In the genomic region with DNA sequence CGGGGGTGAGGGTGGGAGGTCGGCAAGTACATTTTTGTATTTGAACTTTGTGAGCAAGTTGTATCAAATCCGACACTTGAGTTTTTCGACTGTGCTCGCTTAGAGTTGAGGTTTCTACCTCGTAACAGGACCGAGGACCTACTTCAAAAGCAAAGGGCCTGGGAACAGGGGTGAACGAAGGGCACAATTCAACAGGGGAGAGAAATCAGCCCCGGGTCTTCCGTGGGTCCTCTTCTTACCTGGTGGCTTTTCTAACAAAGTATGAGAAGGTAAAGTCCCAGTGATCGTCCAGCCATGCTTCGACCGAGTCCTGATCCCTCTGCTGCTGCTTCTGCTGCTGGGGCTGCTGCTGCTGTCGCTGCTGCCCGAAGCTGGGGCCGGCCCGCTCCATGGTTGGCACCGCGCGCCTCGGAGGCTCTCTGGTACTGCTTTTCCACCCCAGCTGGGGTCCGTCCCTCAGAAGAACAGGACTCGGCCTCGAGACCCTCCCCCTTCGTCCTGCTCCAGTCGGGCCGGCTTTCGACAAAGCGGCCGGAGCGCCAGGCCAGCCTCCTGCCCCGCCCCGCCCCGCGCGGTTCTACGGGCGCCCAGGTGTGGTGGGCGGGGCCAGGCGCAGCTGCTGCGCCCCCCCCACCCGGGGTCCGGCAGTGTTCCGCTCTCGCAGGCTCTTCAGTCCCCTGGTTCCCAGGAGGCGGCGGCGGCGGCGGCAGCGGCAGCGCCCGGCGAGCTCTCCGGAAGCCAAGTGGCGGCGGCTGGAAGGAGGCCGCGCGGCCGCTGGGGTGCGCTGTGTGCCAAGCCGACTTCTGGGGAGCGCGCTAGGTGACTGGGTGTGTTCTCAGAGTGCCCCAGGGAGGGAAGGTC, we compare ENCODE assay signal across 9 cellular contexts. TPM values are rescaled to one million over a fixed set of nuclear protein-coding genes. Genes with fewer than 3 reads are reported as not detected.
DNase-seq lines count a peak whose midpoint lies in the region; ATAC-seq and TF ChIP-seq lines count a peak whose summit lies in the region.
"Had no signal": no experiment of that assay in that cellular context is flagged by ENCODE, and none has a peak within 500 bp of the region (broad histone marks: within the 10 kb centered on the region; RNA-seq: fewer than 3 reads in every experiment).

A gene (minus strand): TSS at position 524 of the 861 bp plus-strand sequence. CDS start 133 bp downstream, at position 391.

- ATAC-seq in GM18519 (IDR thresholded peaks at IDR 0.05; ENCODE audit: low FRiP score, unreplicated experiment) (peak; percentile 90), HG03060 (IDR thresholded peaks at IDR 0.05; ENCODE audit: low read depth, unreplicated experiment) (peak; percentile 85), WTC11 (peak; percentile 82)

- POLR2A ChIA-PET in WTC11 (lab: Charles Lee) = interaction anchor here (0.6 to 1.4 kb wide), 4 partner anchors 13 to 438 kb away, joined by 3 to 5 read pairs (median 4); a partner anchor contains a TSS

- TF ChIP-seq CTCF in 22Rv1 (IDR thresholded peaks at IDR 0.05) = peak; percentile 94
- TF ChIP-seq CTCF in WTC11 (IDR thresholded peaks at IDR 0.05) = peak; percentile 61

- H3K9me3 Mint-ChIP-seq in WTC11 = no peaks in the 10 kb centered on the region

- peak within 1 kb of the TSS; percentile 94 for H3K4me3 Mint-ChIP-seq in WTC11

- DNase-seq in NCI-H2107 treated with DMSO at 0.1 percent for 48 hours (lab: John Stamatoyannopoulos, UW; ENCODE audit: unreplicated experiment) (peak; percentile 36), WTC11 (ENCODE audit: low spot score) (peak; percentile 93), islet precursor cell (peak; percentile 98)
- DNase-seq in central memory CD4-positive, alpha-beta T cell = peak; percentile 66
- DNase-seq in stimulated activated CD4-positive, alpha-beta T cell treated with anti-CD3 and anti-CD28 coated beads, Interleukin-12 subunit alpha, Interleukin-12 subunit beta, amount 100 ng/mL, for 24 hours (ENCODE audit: low read depth in 2 of 2) = peak; percentile 59 to 67
- DNase-seq: DND-41 had no signal

- peak within 1 kb of the TSS; percentile 87 for H3K27ac ChIP-seq in 22Rv1

- H3K36me3 Mint-ChIP-seq in WTC11 = no peaks in the 10 kb centered on the region

- H3K27ac Mint-ChIP-seq in WTC11 = peak within 1 kb of the TSS; percentile 95

- H3K27me3 Mint-ChIP-seq in WTC11 (ENCODE audit: low read depth) = no peaks in the 10 kb centered on the region; the same call in 1 of the 2 replicates

- H3K4me1 Mint-ChIP-seq in WTC11 = peaks cover 33% of the 10 kb centered on the region

- CTCF ChIA-PET in WTC11 (lab: Charles Lee) = interaction anchor here (0.6 to 2.7 kb wide), 60 partner anchors 13 to 438 kb away, joined by 3 to 45 read pairs (median 4); a partner anchor contains a TSS

TF ChIP-seq in WTC11, 78 proteins besides CTCF, POLR2A, EP300 and RAD21 (continues in another document):
- TF ChIP-seq, protein P1, sequence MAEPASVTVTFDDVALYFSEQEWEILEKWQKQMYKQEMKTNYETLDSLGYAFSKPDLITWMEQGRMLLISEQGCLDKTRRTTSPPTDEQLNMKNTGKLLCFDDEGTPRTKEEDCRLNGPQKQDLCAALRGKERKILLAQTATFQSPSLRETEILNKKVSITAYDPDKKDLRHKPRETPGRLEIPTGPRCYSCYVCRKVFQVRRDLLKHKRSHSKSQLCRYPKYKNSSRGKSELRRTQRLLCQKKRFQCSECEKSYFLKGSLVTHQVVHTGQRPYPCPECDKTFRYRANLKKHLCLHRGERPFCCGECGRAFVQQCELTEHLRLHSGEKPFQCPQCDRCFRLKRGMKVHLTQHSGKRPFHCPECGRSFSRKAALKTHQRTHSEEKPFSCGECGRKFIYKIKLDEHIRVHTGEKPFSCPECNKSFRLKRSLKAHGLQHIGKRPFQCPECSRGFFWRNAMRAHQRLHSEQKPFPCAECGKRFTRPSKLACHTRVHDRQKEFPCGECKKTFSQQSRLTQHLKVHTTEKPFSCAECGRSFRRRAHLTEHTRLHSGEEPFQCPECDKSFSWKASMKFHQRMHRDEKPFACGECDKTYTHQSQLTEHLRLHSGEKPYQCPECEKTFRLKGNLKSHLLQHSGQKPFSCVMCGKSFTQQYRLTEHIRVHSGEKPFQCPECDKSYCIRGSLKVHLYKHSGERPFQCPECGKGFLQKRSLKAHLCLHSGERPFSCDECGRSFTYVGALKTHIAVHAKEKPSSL (CRISPR knock-in tag; conservative IDR thresholded peaks at IDR 0.05) = no peak
- TF ChIP-seq RELA (CRISPR knock-in tag; IDR thresholded peaks at IDR 0.05; ENCODE audit: borderline replicate concordance) (no peak; the same call in 1 of the 2 replicates), CBFB (CRISPR knock-in tag; IDR thresholded peaks at IDR 0.05; ENCODE audit: low read depth) (no peak; the same call in 1 of the 2 replicates), EMX1 (CRISPR knock-in tag; IDR thresholded peaks at IDR 0.05) (no peak)
- TF ChIP-seq, protein P2, sequence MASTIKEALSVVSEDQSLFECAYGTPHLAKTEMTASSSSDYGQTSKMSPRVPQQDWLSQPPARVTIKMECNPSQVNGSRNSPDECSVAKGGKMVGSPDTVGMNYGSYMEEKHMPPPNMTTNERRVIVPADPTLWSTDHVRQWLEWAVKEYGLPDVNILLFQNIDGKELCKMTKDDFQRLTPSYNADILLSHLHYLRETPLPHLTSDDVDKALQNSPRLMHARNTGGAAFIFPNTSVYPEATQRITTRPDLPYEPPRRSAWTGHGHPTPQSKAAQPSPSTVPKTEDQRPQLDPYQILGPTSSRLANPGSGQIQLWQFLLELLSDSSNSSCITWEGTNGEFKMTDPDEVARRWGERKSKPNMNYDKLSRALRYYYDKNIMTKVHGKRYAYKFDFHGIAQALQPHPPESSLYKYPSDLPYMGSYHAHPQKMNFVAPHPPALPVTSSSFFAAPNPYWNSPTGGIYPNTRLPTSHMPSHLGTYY (CRISPR knock-in tag; IDR thresholded peaks at IDR 0.05) = no peak
- TF ChIP-seq, protein P3, sequence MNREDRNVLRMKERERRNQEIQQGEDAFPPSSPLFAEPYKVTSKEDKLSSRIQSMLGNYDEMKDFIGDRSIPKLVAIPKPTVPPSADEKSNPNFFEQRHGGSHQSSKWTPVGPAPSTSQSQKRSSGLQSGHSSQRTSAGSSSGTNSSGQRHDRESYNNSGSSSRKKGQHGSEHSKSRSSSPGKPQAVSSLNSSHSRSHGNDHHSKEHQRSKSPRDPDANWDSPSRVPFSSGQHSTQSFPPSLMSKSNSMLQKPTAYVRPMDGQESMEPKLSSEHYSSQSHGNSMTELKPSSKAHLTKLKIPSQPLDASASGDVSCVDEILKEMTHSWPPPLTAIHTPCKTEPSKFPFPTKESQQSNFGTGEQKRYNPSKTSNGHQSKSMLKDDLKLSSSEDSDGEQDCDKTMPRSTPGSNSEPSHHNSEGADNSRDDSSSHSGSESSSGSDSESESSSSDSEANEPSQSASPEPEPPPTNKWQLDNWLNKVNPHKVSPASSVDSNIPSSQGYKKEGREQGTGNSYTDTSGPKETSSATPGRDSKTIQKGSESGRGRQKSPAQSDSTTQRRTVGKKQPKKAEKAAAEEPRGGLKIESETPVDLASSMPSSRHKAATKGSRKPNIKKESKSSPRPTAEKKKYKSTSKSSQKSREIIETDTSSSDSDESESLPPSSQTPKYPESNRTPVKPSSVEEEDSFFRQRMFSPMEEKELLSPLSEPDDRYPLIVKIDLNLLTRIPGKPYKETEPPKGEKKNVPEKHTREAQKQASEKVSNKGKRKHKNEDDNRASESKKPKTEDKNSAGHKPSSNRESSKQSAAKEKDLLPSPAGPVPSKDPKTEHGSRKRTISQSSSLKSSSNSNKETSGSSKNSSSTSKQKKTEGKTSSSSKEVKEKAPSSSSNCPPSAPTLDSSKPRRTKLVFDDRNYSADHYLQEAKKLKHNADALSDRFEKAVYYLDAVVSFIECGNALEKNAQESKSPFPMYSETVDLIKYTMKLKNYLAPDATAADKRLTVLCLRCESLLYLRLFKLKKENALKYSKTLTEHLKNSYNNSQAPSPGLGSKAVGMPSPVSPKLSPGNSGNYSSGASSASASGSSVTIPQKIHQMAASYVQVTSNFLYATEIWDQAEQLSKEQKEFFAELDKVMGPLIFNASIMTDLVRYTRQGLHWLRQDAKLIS (CRISPR knock-in tag; IDR thresholded peaks at IDR 0.05; ENCODE audit: borderline replicate concordance) = peak; percentile 85; the same call in 1 of the 2 replicates
- TF ChIP-seq, protein P4, sequence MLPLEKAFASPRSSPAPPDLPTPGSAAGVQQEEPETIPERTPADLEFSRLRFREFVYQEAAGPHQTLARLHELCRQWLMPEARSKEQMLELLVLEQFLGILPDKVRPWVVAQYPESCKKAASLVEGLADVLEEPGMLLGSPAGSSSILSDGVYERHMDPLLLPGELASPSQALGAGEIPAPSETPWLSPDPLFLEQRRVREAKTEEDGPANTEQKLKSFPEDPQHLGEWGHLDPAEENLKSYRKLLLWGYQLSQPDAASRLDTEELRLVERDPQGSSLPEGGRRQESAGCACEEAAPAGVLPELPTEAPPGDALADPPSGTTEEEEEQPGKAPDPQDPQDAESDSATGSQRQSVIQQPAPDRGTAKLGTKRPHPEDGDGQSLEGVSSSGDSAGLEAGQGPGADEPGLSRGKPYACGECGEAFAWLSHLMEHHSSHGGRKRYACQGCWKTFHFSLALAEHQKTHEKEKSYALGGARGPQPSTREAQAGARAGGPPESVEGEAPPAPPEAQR (CRISPR knock-in tag; IDR thresholded peaks at IDR 0.05) = no peak
- TF ChIP-seq, protein P5, sequence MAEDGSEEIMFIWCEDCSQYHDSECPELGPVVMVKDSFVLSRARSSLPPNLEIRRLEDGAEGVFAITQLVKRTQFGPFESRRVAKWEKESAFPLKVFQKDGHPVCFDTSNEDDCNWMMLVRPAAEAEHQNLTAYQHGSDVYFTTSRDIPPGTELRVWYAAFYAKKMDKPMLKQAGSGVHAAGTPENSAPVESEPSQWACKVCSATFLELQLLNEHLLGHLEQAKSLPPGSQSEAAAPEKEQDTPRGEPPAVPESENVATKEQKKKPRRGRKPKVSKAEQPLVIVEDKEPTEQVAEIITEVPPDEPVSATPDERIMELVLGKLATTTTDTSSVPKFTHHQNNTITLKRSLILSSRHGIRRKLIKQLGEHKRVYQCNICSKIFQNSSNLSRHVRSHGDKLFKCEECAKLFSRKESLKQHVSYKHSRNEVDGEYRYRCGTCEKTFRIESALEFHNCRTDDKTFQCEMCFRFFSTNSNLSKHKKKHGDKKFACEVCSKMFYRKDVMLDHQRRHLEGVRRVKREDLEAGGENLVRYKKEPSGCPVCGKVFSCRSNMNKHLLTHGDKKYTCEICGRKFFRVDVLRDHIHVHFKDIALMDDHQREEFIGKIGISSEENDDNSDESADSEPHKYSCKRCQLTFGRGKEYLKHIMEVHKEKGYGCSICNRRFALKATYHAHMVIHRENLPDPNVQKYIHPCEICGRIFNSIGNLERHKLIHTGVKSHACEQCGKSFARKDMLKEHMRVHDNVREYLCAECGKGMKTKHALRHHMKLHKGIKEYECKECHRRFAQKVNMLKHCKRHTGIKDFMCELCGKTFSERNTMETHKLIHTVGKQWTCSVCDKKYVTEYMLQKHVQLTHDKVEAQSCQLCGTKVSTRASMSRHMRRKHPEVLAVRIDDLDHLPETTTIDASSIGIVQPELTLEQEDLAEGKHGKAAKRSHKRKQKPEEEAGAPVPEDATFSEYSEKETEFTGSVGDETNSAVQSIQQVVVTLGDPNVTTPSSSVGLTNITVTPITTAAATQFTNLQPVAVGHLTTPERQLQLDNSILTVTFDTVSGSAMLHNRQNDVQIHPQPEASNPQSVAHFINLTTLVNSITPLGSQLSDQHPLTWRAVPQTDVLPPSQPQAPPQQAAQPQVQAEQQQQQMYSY (CRISPR knock-in tag; IDR thresholded peaks at IDR 0.05) = no peak

RNA-seq across cellular contexts. Expression of the gene that starts here (rescaled TPM):
- 25.6 to 26.4 TPM (median 26.4 TPM) in 3 replicates for total RNA-seq in WTC11 (2021)

Comparison
In these comparisons a context has a peak if more than half of its experiments do, and no peak if none do; other contexts are left out.
1. Peak in every context shown above with its lines: DNase-seq, ATAC-seq and H3K27ac ChIP-seq.
2. DNase-seq: peak in every context shown above with its lines; median percentile 98 in islet precursor cell; 93 in WTC11; 66 in central memory CD4-positive, alpha-beta T cell; 63 in stimulated activated CD4-positive, alpha-beta T cell treated with anti-CD3 and anti-CD28 coated beads, Interleukin-12 subunit alpha, Interleukin-12 subunit beta, amount 100 ng/mL, for 24 hours; 36 in NCI-H2107 treated with DMSO at 0.1 percent for 48 hours.